22 cellular contexts compared by ENCODE assay signal in genomic region chr19:15369594-15369891, GRCh38.
"Had no signal": no experiment of that assay in that cellular context is flagged by ENCODE, and none has a peak within 500 bp of the region (broad histone marks: within the 10 kb centered on the region; RNA-seq: fewer than 3 reads in every experiment).

No MANE protein-coding gene starts in this region.

- H3K4me3 ChIP-seq: lower lobe of right lung, prostate gland, skin epidermis, suprapubic skin, thoracic aorta, tibial artery, upper lobe of right lung had no signal

- H3K27ac ChIP-seq: lower lobe of right lung, parathyroid adenoma, prostate gland, skin epidermis, suprapubic skin, thoracic aorta, tibial artery, upper lobe of right lung had no signal

- H3K9me3 ChIP-seq: lower lobe of right lung, prostate gland, suprapubic skin, thoracic aorta, tibial artery, upper lobe of right lung had no signal

- H2AFZ ChIP-seq: parathyroid adenoma had no signal

- FAIRE-seq: islet of Langerhans, urothelium cell line had no signal

- ATAC-seq: lower lobe of right lung; naive thymus-derived CD8-positive, alpha-beta T cell; sciatic nerve; stimulated activated effector memory CD8-positive, alpha-beta T cell treated with anti-CD3 and anti-CD28 coated beads, Interleukin-12 subunit alpha, Interleukin-12 subunit beta, amount 100 ng/mL, for 72 hours; upper lobe of right lung had no signal

- H3K9ac ChIP-seq: parathyroid adenoma had no signal

- DNase-seq: hypothalamus; immature natural killer cell; lower lobe of right lung; mammary epithelial cell; mesenchymal stem cell; naive thymus-derived CD8-positive, alpha-beta T cell; nucleus accumbens; retina; stimulated activated CD4-positive, alpha-beta T cell treated with anti-CD3 and anti-CD28 coated beads, Interleukin-4, amount 100 ng/mL, for 24 hours; stimulated activated naive CD4-positive, alpha-beta T cell; tibial artery; trophoblast cell; upper lobe of right lung had no signal

- H3K27me3 ChIP-seq: suprapubic skin, tibial artery, upper lobe of right lung had no signal

- H3K4me1 ChIP-seq: parathyroid adenoma, prostate gland had no signal
